1 cellular context compared by ENCODE assay signal in genomic region chr2:216905649-216906048, GRCh38.
TF ChIP-seq lines count a peak whose summit lies in the region.

No MANE protein-coding gene starts in this region.

TF ChIP-seq in IMR-90, 13 proteins besides CTCF, POLR2A, EP300 and RAD21:
- TF ChIP-seq CEBPB (IDR thresholded peaks at IDR 0.05; ENCODE audit: low read depth, low read length) (peak; percentile 24; the same call in 1 of the 2 replicates), USF2 (IDR thresholded peaks at IDR 0.05; ENCODE audit: low read depth, low read length) (no peak)
